In the genomic region with DNA sequence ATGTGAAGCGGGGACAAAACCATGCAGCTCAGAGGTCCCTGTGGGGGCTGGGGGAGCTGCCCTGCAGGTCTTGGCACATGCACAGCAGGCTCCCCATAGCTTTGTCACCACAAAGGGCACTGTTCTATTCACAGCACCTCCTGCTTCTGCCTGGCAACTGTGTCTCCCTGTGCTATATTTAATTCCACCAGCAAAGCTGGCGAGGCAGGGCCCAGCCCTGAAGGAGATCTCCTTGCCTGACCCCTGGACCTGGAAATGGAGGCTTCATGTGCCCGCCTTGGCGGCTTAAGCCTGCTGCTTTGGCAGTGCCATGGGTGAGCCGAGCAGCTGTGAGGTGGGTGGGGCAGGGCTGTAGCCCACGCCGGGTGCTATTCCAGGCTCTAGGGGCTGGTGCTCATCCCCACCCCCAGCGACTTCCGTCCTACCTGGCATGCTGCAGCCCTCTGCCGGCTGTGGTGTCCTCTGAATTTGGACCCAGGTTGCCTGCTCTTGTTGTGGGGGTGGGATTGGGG, we compare ENCODE assay signal across 9 cellular contexts. TPM values are rescaled to one million over a fixed set of nuclear protein-coding genes. Genes with fewer than 3 reads are reported as not detected.
DNase-seq lines count a peak whose midpoint lies in the region; ATAC-seq, FAIRE-seq and TF ChIP-seq lines count a peak whose summit lies in the region.
"Had no signal": no experiment of that assay in that cellular context is flagged by ENCODE, and none has a peak within 500 bp of the region (broad histone marks: within the 10 kb centered on the region; RNA-seq: fewer than 3 reads in every experiment).

No MANE protein-coding gene starts in this region.

- peak; percentile 9 for DNase-seq in DMS79 treated with DMSO at 0.1 percent for 48 hours (lab: John Stamatoyannopoulos, UW)
- no peak for DNase-seq in DMS79 (lab: John Stamatoyannopoulos, UW)
- peak; percentile 60 for DNase-seq in SHP77 treated with DMSO at 0.1 percent for 48 hours (lab: John Stamatoyannopoulos, UW)
- DNase-seq in esophagus squamous epithelium (lab: John Stamatoyannopoulos, UW): no peak
- no peak for DNase-seq in sciatic nerve (ENCODE audit: low spot score)
- DNase-seq in GM12892 (ENCODE audit: insufficient read length): no peak

- H3K4me1 ChIP-seq in esophagus squamous epithelium: peaks cover 56 to 95% (median 71%) of the 10 kb centered on the region in 3 donors

- intact Hi-C loops in esophagus squamous epithelium (cut with DNase I): loop anchor here (2.0 to 10.0 kb wide), 2 partner anchors 111 to 405 kb away; a partner anchor contains a TSS
- intact Hi-C loops in sciatic nerve (cut with DNase I): loop anchor here (2.0 to 10.0 kb wide), 2 partner anchors 55 to 111 kb away; a partner anchor contains a TSS

- no peaks in the 10 kb centered on the region for H3K9me3 ChIP-seq in esophagus squamous epithelium

- 20% methylated on average over 1 to 2 of the region's 10 CpGs for WGBS in esophagus squamous epithelium, 2 donors

- peak in 4 of 6 experiments; percentile 5 to 18 (median 12) for TF ChIP-seq CTCF in esophagus squamous epithelium (IDR thresholded peaks at IDR 0.05)

- no peak for FAIRE-seq in GM12892 (lab: Jason Lieb, UNC)

- TF ChIP-seq POLR2A in esophagus squamous epithelium (IDR thresholded peaks at IDR 0.05) (no peak), GM12892 (IDR thresholded peaks at IDR 0.05; ENCODE audit: low read depth, low read length) (no peak)

- no peaks in the 10 kb centered on the region for H3K27me3 ChIP-seq in esophagus squamous epithelium

- peak overlapping the region in 2 of 4 donors; percentile 11 to 54 for H3K4me3 ChIP-seq in esophagus squamous epithelium

- peak overlapping the region; percentile 78 to 90 (median 85) for H3K27ac ChIP-seq in esophagus squamous epithelium
- H3K27ac ChIP-seq: 22Rv1 had no signal

- H3K36me3 ChIP-seq in esophagus squamous epithelium: peaks cover 0 to 14% (median 0%) of the 10 kb centered on the region in 3 donors

- ATAC-seq in sciatic nerve: peak; percentile 4
- ATAC-seq in HG03432 (IDR thresholded peaks at IDR 0.05; ENCODE audit: unreplicated experiment): no peak
- ATAC-seq in GM19397 (IDR thresholded peaks at IDR 0.05; ENCODE audit: unreplicated experiment): no peak

RNA-seq across cellular contexts. Expression of a gene that starts 6.8 kb away (rescaled TPM):
- total RNA-seq in esophagus squamous epithelium (10 to 100 TPM in 2 of 4 donors, 1 to 10 TPM in 2; 3.3 to 20.4 (median 10.4) TPM), sciatic nerve (12.1 TPM)
- polyA plus RNA-seq in GM12892 (2012; ENCODE audit: missing spikeins): not detected

RNA-seq across cellular contexts. Expression of a gene that starts 38.5 kb away (rescaled TPM):
- 1 to 10 TPM; 3.1 to 9.1 (median 5.7) TPM for total RNA-seq in esophagus squamous epithelium
- total RNA-seq in sciatic nerve: 19.0 TPM
- 8.7 TPM for polyA plus RNA-seq in GM12892 (2012; ENCODE audit: missing spikeins)

Comparison
In these comparisons a context has a peak if more than half of its experiments do, and no peak if none do; other contexts are left out.
1. DNase-seq: peak in DMS79 treated with DMSO at 0.1 percent for 48 hours (single experiment) and SHP77 treated with DMSO at 0.1 percent for 48 hours (single experiment); none in DMS79 (single experiment), esophagus squamous epithelium (single experiment), sciatic nerve (single experiment) and GM12892 (single experiment).